ENCODE assay signal across 8 cellular contexts in genomic region chr1:155080250-155081228, GRCh38. TPM values are rescaled to one million over a fixed set of nuclear protein-coding genes. Genes with fewer than 3 reads are reported as not detected.
DNase-seq lines count a peak whose midpoint lies in the region; ATAC-seq, FAIRE-seq and TF ChIP-seq lines count a peak whose summit lies in the region.

No MANE protein-coding gene starts in this region.

- H3K4me3 ChIP-seq in PC-3 (ENCODE audit: low read length) = peak overlapping the region; percentile 71
- peak overlapping the region; percentile 50 for H3K4me3 ChIP-seq in effector memory CD4-positive, alpha-beta T cell (ENCODE audit: insufficient read depth, low read depth, low read length, poor library complexity, severe bottlenecking)

- no peak overlapping the region for H3K27ac ChIP-seq in PC-3 (ENCODE audit: low read length)
- no peak overlapping the region for H3K27ac ChIP-seq in effector memory CD4-positive, alpha-beta T cell (ENCODE audit: insufficient read depth, low read length, poor library complexity, severe bottlenecking)

- no peaks in the 10 kb centered on the region for H3K9me3 ChIP-seq in PC-3 (ENCODE audit: low read length)
- no peaks in the 10 kb centered on the region for H3K9me3 ChIP-seq in effector memory CD4-positive, alpha-beta T cell (ENCODE audit: control insufficient read depth, low read length)

- no peaks in the 10 kb centered on the region for H3K9me2 ChIP-seq in PC-3 (replicated peaks; ENCODE audit: low read length)

- peak; percentile 42 for DNase-seq in stimulated activated CD4-positive, alpha-beta T cell treated with anti-CD3 and anti-CD28 coated beads, Interleukin-4, amount 100 ng/mL, for 1 hour
- DNase-seq in stimulated activated CD4-positive, alpha-beta T cell treated with anti-CD3 and anti-CD28 coated beads, Interleukin-1b, Interleukin-23, amount 100 ng/mL, for 48 hours = no peak
- DNase-seq in PC-3 (peak; percentile 30), retina (peak; percentile 93), mucosa of gallbladder (ENCODE audit: low spot score) (no peak), frontal cortex (ENCODE audit: low spot score in 2 of 2) (no peak)
- DNase-seq in effector memory CD4-positive, alpha-beta T cell = no peak

- H3F3A ChIP-seq in PC-3 (ENCODE audit: low read length, unreplicated experiment) = no peaks in the 10 kb centered on the region

- no peak for ATAC-seq in PC-3
- no peak for ATAC-seq in GM21528 (IDR thresholded peaks at IDR 0.05; ENCODE audit: low FRiP score, unreplicated experiment)

- no peak for TF ChIP-seq CTCF in PC-3 (conservative IDR thresholded peaks at IDR 0.05; ENCODE audit: low read depth, low read length)

- peak overlapping the region; percentile 80 for H3K4me2 ChIP-seq in PC-3 (ENCODE audit: low read length)

- CTCF ChIA-PET in PC-3 (lab: Charles Lee) = no interaction called here

- POLR2A ChIA-PET in PC-3 (lab: Charles Lee; ENCODE audit: unreplicated experiment) = no interaction called here

- peaks cover 44% of the 10 kb centered on the region for H3K27me3 ChIP-seq in PC-3 (ENCODE audit: low read length)
- H3K27me3 ChIP-seq in effector memory CD4-positive, alpha-beta T cell (replicated peaks; ENCODE audit: control insufficient read depth, insufficient read depth, low read length, poor library complexity, severe bottlenecking) = peaks cover 42% of the 10 kb centered on the region

- no peaks in the 10 kb centered on the region for H3K79me2 ChIP-seq in PC-3 (ENCODE audit: low read length)

- intact Hi-C loops in PC-3 (cut with micrococcal nuclease) = no loop called here

- BruUV-seq in PC-3 (replicated peaks; lab: Mats Ljungman, UMichigan) = no TSS peak

- no peaks in the 10 kb centered on the region for H4K20me1 ChIP-seq in PC-3 (ENCODE audit: low read length)

- H3K9ac ChIP-seq in PC-3 (ENCODE audit: low read length) = no peak overlapping the region

- no peaks in the 10 kb centered on the region for H3K36me3 ChIP-seq in PC-3 (ENCODE audit: low read depth, low read length)
- H3K36me3 ChIP-seq in effector memory CD4-positive, alpha-beta T cell (ENCODE audit: control insufficient read depth, insufficient read depth, low read length) = no peaks in the 10 kb centered on the region

- peak overlapping the region; percentile 74 for H2AFZ ChIP-seq in PC-3 (ENCODE audit: low read length)

- FAIRE-seq in frontal cortex (lab: Jason Lieb, UNC) = no peak

- H3K4me1 ChIP-seq in PC-3 (ENCODE audit: insufficient read depth, low read length) = peaks cover 68% of the 10 kb centered on the region
- H3K4me1 ChIP-seq in effector memory CD4-positive, alpha-beta T cell (ENCODE audit: control insufficient read depth, insufficient read depth, low read length, poor library complexity, severe bottlenecking) = peaks cover 58% of the 10 kb centered on the region

RNA-seq across cellular contexts. Expression of gene EFNA3, which starts 1.9 kb away (rescaled TPM):
- total RNA-seq in PC-3 (2014; rRNA removed) = 16.2 and 23.5 TPM in 2 replicates
- total RNA-seq in mucosa of gallbladder = 2.7 TPM
- total RNA-seq in frontal cortex = 9.8 TPM

RNA-seq across cellular contexts. Expression of gene EFNA4, which starts 17.0 kb away (rescaled TPM):
- 36.7 and 37.4 TPM in 2 replicates for total RNA-seq in PC-3 (2014; rRNA removed)
- total RNA-seq in mucosa of gallbladder = 12.8 TPM
- total RNA-seq in frontal cortex = 0.82 TPM

RNA-seq across cellular contexts. Expression of gene ADAM15, which starts 29.4 kb away (rescaled TPM):
- total RNA-seq in PC-3 (2014; rRNA removed) (334 and 384 TPM in 2 replicates), mucosa of gallbladder (146 TPM), frontal cortex (11.8 TPM)

RNA-seq across cellular contexts. Expression of gene DCST1, which starts 46.9 kb away (rescaled TPM):
- total RNA-seq in PC-3 (2014; rRNA removed) (not detected in 2 replicates), mucosa of gallbladder (not detected), frontal cortex (not detected)

RNA-seq across cellular contexts. Expression of gene DCST2, which starts 47.0 kb away (rescaled TPM):
- total RNA-seq in PC-3 (2014; rRNA removed) = 0.18 and 3.0 TPM in 2 replicates
- total RNA-seq in mucosa of gallbladder = 1.0 TPM
- total RNA-seq in frontal cortex = under 0.01 TPM

Comparison
In these comparisons a context has a peak if more than half of its experiments do, and no peak if none do; other contexts are left out.
1. DNase-seq: peak in stimulated activated CD4-positive, alpha-beta T cell treated with anti-CD3 and anti-CD28 coated beads, Interleukin-4, amount 100 ng/mL, for 1 hour (single experiment), PC-3 (single experiment) and retina (single experiment); none in stimulated activated CD4-positive, alpha-beta T cell treated with anti-CD3 and anti-CD28 coated beads, Interleukin-1b, Interleukin-23, amount 100 ng/mL, for 48 hours (single experiment), effector memory CD4-positive, alpha-beta T cell (0 of 3), mucosa of gallbladder (single experiment) and frontal cortex (0 of 2).
2. RNA of gene ADAM15, which starts 29.4 kb away (total RNA-seq): 334 to 384 TPM in PC-3 and 146 TPM in mucosa of gallbladder (single experiment); 11.8 TPM in frontal cortex (single experiment); every median in the first group is over 10 times any median in the second.